Comparison of ENCODE assay signal across 2 cellular contexts in the genomic region with DNA sequence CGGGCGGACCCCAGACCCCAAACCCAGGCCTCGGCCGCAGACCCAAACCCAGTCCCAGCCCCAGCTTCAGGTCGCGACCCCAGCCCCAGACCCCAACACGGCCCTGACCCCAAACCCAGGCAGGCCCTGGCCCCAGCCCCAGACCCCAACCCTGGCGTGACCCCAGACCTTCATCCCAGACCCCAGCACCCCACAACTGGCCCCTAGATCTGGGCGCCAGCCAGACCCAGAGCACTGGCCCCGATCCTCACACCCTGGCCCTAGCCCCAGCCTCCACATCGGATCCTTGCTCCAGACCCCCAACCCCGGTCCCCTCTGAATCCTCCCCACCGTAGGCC.
A peak's percentile ranks its signal among the peaks of the same experiment; 100 is the strongest.
TF ChIP-seq lines count a peak whose summit lies in the region.

No MANE protein-coding gene starts in this region.

TF ChIP-seq in GM23338, 12 proteins besides CTCF, POLR2A, EP300 and RAD21 (continues in another document):
- TF ChIP-seq, protein P1, sequence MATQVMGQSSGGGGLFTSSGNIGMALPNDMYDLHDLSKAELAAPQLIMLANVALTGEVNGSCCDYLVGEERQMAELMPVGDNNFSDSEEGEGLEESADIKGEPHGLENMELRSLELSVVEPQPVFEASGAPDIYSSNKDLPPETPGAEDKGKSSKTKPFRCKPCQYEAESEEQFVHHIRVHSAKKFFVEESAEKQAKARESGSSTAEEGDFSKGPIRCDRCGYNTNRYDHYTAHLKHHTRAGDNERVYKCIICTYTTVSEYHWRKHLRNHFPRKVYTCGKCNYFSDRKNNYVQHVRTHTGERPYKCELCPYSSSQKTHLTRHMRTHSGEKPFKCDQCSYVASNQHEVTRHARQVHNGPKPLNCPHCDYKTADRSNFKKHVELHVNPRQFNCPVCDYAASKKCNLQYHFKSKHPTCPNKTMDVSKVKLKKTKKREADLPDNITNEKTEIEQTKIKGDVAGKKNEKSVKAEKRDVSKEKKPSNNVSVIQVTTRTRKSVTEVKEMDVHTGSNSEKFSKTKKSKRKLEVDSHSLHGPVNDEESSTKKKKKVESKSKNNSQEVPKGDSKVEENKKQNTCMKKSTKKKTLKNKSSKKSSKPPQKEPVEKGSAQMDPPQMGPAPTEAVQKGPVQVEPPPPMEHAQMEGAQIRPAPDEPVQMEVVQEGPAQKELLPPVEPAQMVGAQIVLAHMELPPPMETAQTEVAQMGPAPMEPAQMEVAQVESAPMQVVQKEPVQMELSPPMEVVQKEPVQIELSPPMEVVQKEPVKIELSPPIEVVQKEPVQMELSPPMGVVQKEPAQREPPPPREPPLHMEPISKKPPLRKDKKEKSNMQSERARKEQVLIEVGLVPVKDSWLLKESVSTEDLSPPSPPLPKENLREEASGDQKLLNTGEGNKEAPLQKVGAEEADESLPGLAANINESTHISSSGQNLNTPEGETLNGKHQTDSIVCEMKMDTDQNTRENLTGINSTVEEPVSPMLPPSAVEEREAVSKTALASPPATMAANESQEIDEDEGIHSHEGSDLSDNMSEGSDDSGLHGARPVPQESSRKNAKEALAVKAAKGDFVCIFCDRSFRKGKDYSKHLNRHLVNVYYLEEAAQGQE (IDR thresholded peaks at IDR 0.05; ENCODE audit: unreplicated experiment), result no peak
- no peak for TF ChIP-seq ZNF114 (CRISPR knock-in tag; IDR thresholded peaks at IDR 0.05)
- no peak for TF ChIP-seq EZH2phosphoT487 (IDR thresholded peaks at IDR 0.05; ENCODE audit: unreplicated experiment)
- TF ChIP-seq ZNF331 (CRISPR knock-in tag; IDR thresholded peaks at IDR 0.05; ENCODE audit: low read depth), result no peak
- TF ChIP-seq EZH2 (IDR thresholded peaks at IDR 0.05; ENCODE audit: low read depth, unreplicated experiment), result no peak
- TF ChIP-seq ZNF462 (CRISPR knock-in tag; IDR thresholded peaks at IDR 0.05), result no peak
- TF ChIP-seq, protein P2, sequence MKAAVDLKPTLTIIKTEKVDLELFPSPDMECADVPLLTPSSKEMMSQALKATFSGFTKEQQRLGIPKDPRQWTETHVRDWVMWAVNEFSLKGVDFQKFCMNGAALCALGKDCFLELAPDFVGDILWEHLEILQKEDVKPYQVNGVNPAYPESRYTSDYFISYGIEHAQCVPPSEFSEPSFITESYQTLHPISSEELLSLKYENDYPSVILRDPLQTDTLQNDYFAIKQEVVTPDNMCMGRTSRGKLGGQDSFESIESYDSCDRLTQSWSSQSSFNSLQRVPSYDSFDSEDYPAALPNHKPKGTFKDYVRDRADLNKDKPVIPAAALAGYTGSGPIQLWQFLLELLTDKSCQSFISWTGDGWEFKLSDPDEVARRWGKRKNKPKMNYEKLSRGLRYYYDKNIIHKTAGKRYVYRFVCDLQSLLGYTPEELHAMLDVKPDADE (IDR thresholded peaks at IDR 0.05), result no peak
- TF ChIP-seq JUNB (IDR thresholded peaks at IDR 0.05; ENCODE audit: unreplicated experiment), result no peak
- no peak for TF ChIP-seq CREB1 (CRISPR knock-in tag; IDR thresholded peaks at IDR 0.05; ENCODE audit: low read depth)
- no peak for TF ChIP-seq NANOG (IDR thresholded peaks at IDR 0.05; ENCODE audit: borderline replicate concordance)
- no peak for TF ChIP-seq POLR2AphosphoS5 (IDR thresholded peaks at IDR 0.05; ENCODE audit: low read depth)

TF ChIP-seq in K562, 482 proteins besides CTCF, POLR2A, EP300 and RAD21:
- TF ChIP-seq FOXJ2 (tag; IDR thresholded peaks at IDR 0.05), result no peak
- TF ChIP-seq POLR2G (IDR thresholded peaks at IDR 0.05; ENCODE audit: low read depth, low read length), result peak; percentile 6; the same call in 1 of the 2 replicates
